Comparison of ENCODE assay signal across 11 cellular contexts in the genomic region with DNA sequence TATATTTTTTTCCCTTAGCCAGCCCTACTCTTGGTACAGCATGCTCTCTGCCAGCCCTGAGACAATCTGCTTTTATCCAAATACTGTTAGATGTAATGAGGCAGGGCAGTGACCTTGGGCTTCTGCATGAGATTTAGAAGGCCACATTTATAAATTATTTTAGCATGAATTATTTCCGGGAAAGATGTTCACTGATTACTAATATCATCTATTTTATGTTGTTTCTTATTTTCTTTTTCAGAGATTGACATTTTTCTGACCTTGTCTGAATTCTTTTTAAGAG. TPM values are rescaled to one million over a fixed set of nuclear protein-coding genes. Genes with fewer than 3 reads are reported as not detected.
A peak's percentile ranks its signal among the peaks of the same experiment; 100 is the strongest.
DNase-seq lines count a peak whose midpoint lies in the region; ATAC-seq and TF ChIP-seq lines count a peak whose summit lies in the region.
"Had no signal": no experiment of that assay in that cellular context is flagged by ENCODE, and none has a peak within 500 bp of the region (broad histone marks: within the 10 kb centered on the region; RNA-seq: fewer than 3 reads in every experiment).

No MANE protein-coding gene starts in this region.

- no peak overlapping the region for H2BK5ac ChIP-seq in H9 (ENCODE audit: insufficient read length, low read length)

- H2BK15ac ChIP-seq in H9 (ENCODE audit: low read depth, low read length): no peak overlapping the region

- no peak overlapping the region for H2BK120ac ChIP-seq in H9 (ENCODE audit: low read depth, low read length, poor library complexity, severe bottlenecking)

- H3K9me3 Mint-ChIP-seq in natural killer cell: no peaks in the 10 kb centered on the region
- no peaks in the 10 kb centered on the region for H3K9me3 Mint-ChIP-seq in natural killer cell treated with Interleukin-12 subunit alpha and Interleukin-12 subunit beta and Interleukin-15 and Interleukin-18, amount 100 ng/mL, for 72 hours
- no peaks in the 10 kb centered on the region for H3K9me3 Mint-ChIP-seq in activated T-helper 2 cell treated with anti-CD3 and anti-CD28 coated beads, Interferon-gamma antibody, Interleukin-2, Interleukin-4, amounts not matched to agents 10 μg/mL and 5 μg/mL and 100 μg/mL, durations not matched to agents 14 hours and 24 hours and 36 hours
- H3K9me3 Mint-ChIP-seq in H9: no peaks in the 10 kb centered on the region
- H3K9me3 Mint-ChIP-seq in CD8-positive, alpha-beta T cell: no peaks in the 10 kb centered on the region

- H3K27ac ChIP-seq in right atrium auricular region: peak overlapping the region; percentile 73 to 87
- peak overlapping the region; percentile 64 to 78 (median 70) for H3K27ac ChIP-seq in gastrocnemius medialis
- no peak overlapping the region for H3K27ac ChIP-seq in H9 (ENCODE audit: insufficient read length, low read depth, low read length)
- H3K27ac ChIP-seq in CD8-positive, alpha-beta T cell (ENCODE audit: low read depth, low read length): no peak overlapping the region

- no CpG with 5 or more reads among the region's 1 CpG for WGBS in H9 (ENCODE audit: extremely low coverage, insufficient read length, low lambda C conversion rate)

- H3K4ac ChIP-seq in H9 (ENCODE audit: low read depth, low read length): no peak overlapping the region

- no peaks in the 10 kb centered on the region for H3K23me2 ChIP-seq in H9 (ENCODE audit: insufficient read length, low read depth, low read length, poor library complexity, severe bottlenecking)

- H3K27me3 ChIP-seq in right atrium auricular region (no peaks in the 10 kb centered on the region), gastrocnemius medialis (no peaks in the 10 kb centered on the region), H9 (ENCODE audit: insufficient read depth, low read length) (no peaks in the 10 kb centered on the region)
- H3K27me3 ChIP-seq in CD8-positive, alpha-beta T cell (ENCODE audit: insufficient read depth, low read length): no peaks in the 10 kb centered on the region

- no peak overlapping the region for H4K91ac ChIP-seq in H9 (ENCODE audit: insufficient read length, low read depth, low read length)

- ATAC-seq in natural killer cell: no peak
- no peak for ATAC-seq in natural killer cell treated with Interleukin-12 subunit alpha and Interleukin-12 subunit beta and Interleukin-15 and Interleukin-18, amount 100 ng/mL, for 72 hours
- ATAC-seq in gastrocnemius medialis: no peak
- ATAC-seq in GM18511 (IDR thresholded peaks at IDR 0.05; ENCODE audit: unreplicated experiment): no peak
- no peak for ATAC-seq in CD8-positive, alpha-beta T cell
- ATAC-seq: GM12878 had no signal

- H3K4me1 ChIP-seq in right atrium auricular region (peaks cover 0 to 57% of the 10 kb centered on the region in 2 donors), gastrocnemius medialis (peaks cover 35 to 53% of the 10 kb centered on the region in 2 donors), H9 (ENCODE audit: insufficient read depth, low read length) (no peaks in the 10 kb centered on the region)
- peaks cover 21% of the 10 kb centered on the region for H3K4me1 ChIP-seq in CD8-positive, alpha-beta T cell (ENCODE audit: insufficient read depth, low read length)

- H3K9me3 ChIP-seq in right atrium auricular region: no peaks in the 10 kb centered on the region
- no peaks in the 10 kb centered on the region for H3K9me3 ChIP-seq in gastrocnemius medialis
- H3K9me3 ChIP-seq in H9 (ENCODE audit: control insufficient read depth, low read depth, low read length): no peaks in the 10 kb centered on the region
- no peaks in the 10 kb centered on the region for H3K9me3 ChIP-seq in CD8-positive, alpha-beta T cell (ENCODE audit: low read length)

- H4K8ac ChIP-seq in H9 (replicated peaks; ENCODE audit: insufficient read length, low read depth, low read length): no peak overlapping the region

- POLR2A ChIA-PET in CD8-positive, alpha-beta T cell (lab: Charles Lee): no interaction called here

- H3K27ac Mint-ChIP-seq in natural killer cell: peak overlapping the region; percentile 50 to 74
- H3K27ac Mint-ChIP-seq in natural killer cell treated with Interleukin-12 subunit alpha and Interleukin-12 subunit beta and Interleukin-15 and Interleukin-18, amount 100 ng/mL, for 72 hours: peak overlapping the region in 1 of 2 donors; percentile 71
- no peak overlapping the region for H3K27ac Mint-ChIP-seq in activated T-helper 2 cell treated with anti-CD3 and anti-CD28 coated beads, Interferon-gamma antibody, Interleukin-2, Interleukin-4, amounts not matched to agents 10 μg/mL and 5 μg/mL and 100 μg/mL, durations not matched to agents 14 hours and 24 hours and 36 hours
- H3K27ac Mint-ChIP-seq in H9: no peak overlapping the region
- H3K27ac Mint-ChIP-seq in CD8-positive, alpha-beta T cell: no peak overlapping the region

- H4K20me1 ChIP-seq in H9 (ENCODE audit: control insufficient read depth, insufficient read depth, insufficient read length): no peaks in the 10 kb centered on the region

- DNase-seq in natural killer cell: no peak
- no peak for DNase-seq in natural killer cell treated with Interleukin-12 subunit alpha and Interleukin-12 subunit beta and Interleukin-15 and Interleukin-18, amount 100 ng/mL, for 72 hours (ENCODE audit: low spot score)
- DNase-seq in right atrium auricular region (ENCODE audit: low spot score): no peak
- DNase-seq in gastrocnemius medialis: no peak
- no peak for DNase-seq in activated T-helper 2 cell treated with anti-CD3 and anti-CD28 coated beads, Interferon-gamma antibody, Interleukin-2, Interleukin-4, amounts not matched to agents 10 μg/mL and 5 μg/mL and 100 μg/mL, durations not matched to agents 14 hours and 24 hours and 36 hours (ENCODE audit: low spot score)
- DNase-seq in H9: no peak
- no peak for DNase-seq in CD8-positive, alpha-beta T cell
- DNase-seq: DND-41; NK-92 treated with Interleukin-12 subunit alpha and Interleukin-12 subunit beta, amount 100 ng/mL, for 24 hours had no signal

- no peaks in the 10 kb centered on the region for H3K79me2 ChIP-seq in H9 (ENCODE audit: insufficient read depth, low read length)

- no peak for TF ChIP-seq CTCF in natural killer cell (IDR thresholded peaks at IDR 0.05)
- no peak for TF ChIP-seq CTCF in right atrium auricular region (IDR thresholded peaks at IDR 0.05)
- TF ChIP-seq CTCF in gastrocnemius medialis (IDR thresholded peaks at IDR 0.05 in 4 of 5, conservative IDR thresholded peaks at IDR 0.05 in 1 of 5): no peak
- no peak for TF ChIP-seq CTCF in H9 (conservative IDR thresholded peaks at IDR 0.05)
- TF ChIP-seq CTCF in CD8-positive, alpha-beta T cell (IDR thresholded peaks at IDR 0.05): no peak

- no peak overlapping the region for H2BK20ac ChIP-seq in H9 (ENCODE audit: low read depth, low read length, poor library complexity, severe bottlenecking)

- H3K4me1 Mint-ChIP-seq in natural killer cell (peaks cover 44 to 56% of the 10 kb centered on the region in 2 donors), H9 (peaks cover 3 to 10% of the 10 kb centered on the region in 2 experiments; a peak in 3 of 4 replicates)
- H3K4me1 Mint-ChIP-seq in natural killer cell treated with Interleukin-12 subunit alpha and Interleukin-12 subunit beta and Interleukin-15 and Interleukin-18, amount 100 ng/mL, for 72 hours (ENCODE audit: low read depth in 2 of 2): peaks cover 32 to 44% of the 10 kb centered on the region in 2 donors
- H3K4me1 Mint-ChIP-seq in activated T-helper 2 cell treated with anti-CD3 and anti-CD28 coated beads, Interferon-gamma antibody, Interleukin-2, Interleukin-4, amounts not matched to agents 10 μg/mL and 5 μg/mL and 100 μg/mL, durations not matched to agents 14 hours and 24 hours and 36 hours (ENCODE audit: low read depth): peaks cover 43% of the 10 kb centered on the region
- H3K4me1 Mint-ChIP-seq in CD8-positive, alpha-beta T cell (ENCODE audit: low read depth): peaks cover 63% of the 10 kb centered on the region

- no peak overlapping the region for H3T11ph ChIP-seq in H9 (ENCODE audit: low read length)

- no peak overlapping the region for H3K4me2 ChIP-seq in H9 (ENCODE audit: insufficient read depth, insufficient read length, low read length)

- H2AK5ac ChIP-seq in H9 (ENCODE audit: insufficient read length, low read length): no peak overlapping the region

- H3K4me3 ChIP-seq in right atrium auricular region (no peak overlapping the region), gastrocnemius medialis (no peak overlapping the region)
- no peak overlapping the region for H3K4me3 ChIP-seq in CD8-positive, alpha-beta T cell (ENCODE audit: low read depth, low read length)
- H3K4me3 ChIP-seq: GM12878 had no signal

- H3K9ac ChIP-seq in H9 (ENCODE audit: extremely low read depth, insufficient read length, low read length): no peak overlapping the region

- H3K79me1 ChIP-seq in H9 (ENCODE audit: insufficient read depth, low read depth, low read length, poor library complexity, severe bottlenecking): no peaks in the 10 kb centered on the region

- H2BK12ac ChIP-seq in H9 (ENCODE audit: insufficient read length, low read depth, low read length): no peak overlapping the region

- no peak overlapping the region for H4K5ac ChIP-seq in H9 (ENCODE audit: insufficient read length, low read depth, low read length)

- H3K36me3 Mint-ChIP-seq in natural killer cell: no peaks in the 10 kb centered on the region
- H3K36me3 Mint-ChIP-seq in natural killer cell treated with Interleukin-12 subunit alpha and Interleukin-12 subunit beta and Interleukin-15 and Interleukin-18, amount 100 ng/mL, for 72 hours: no peaks in the 10 kb centered on the region
- peaks cover 59% of the 10 kb centered on the region for H3K36me3 Mint-ChIP-seq in activated T-helper 2 cell treated with anti-CD3 and anti-CD28 coated beads, Interferon-gamma antibody, Interleukin-2, Interleukin-4, amounts not matched to agents 10 μg/mL and 5 μg/mL and 100 μg/mL, durations not matched to agents 14 hours and 24 hours and 36 hours (ENCODE audit: low read depth)
- no peaks in the 10 kb centered on the region; a peak in 1 of 7 replicates for H3K36me3 Mint-ChIP-seq in H9 (ENCODE audit: insufficient read depth in 1 of 3, low read depth in 3 of 3)
- peaks cover 45% of the 10 kb centered on the region for H3K36me3 Mint-ChIP-seq in CD8-positive, alpha-beta T cell

- no peak overlapping the region for H3K18ac ChIP-seq in H9 (ENCODE audit: insufficient read length, low read depth, low read length)

- H3K56ac ChIP-seq in H9 (ENCODE audit: insufficient read length, low read depth, low read length): no peak overlapping the region

- H3K27me3 Mint-ChIP-seq in natural killer cell (ENCODE audit: low read depth in 2 of 2) (no peaks in the 10 kb centered on the region), H9 (ENCODE audit: low read depth) (no peaks in the 10 kb centered on the region)
- no peaks in the 10 kb centered on the region for H3K27me3 Mint-ChIP-seq in natural killer cell treated with Interleukin-12 subunit alpha and Interleukin-12 subunit beta and Interleukin-15 and Interleukin-18, amount 100 ng/mL, for 72 hours
- H3K27me3 Mint-ChIP-seq in activated T-helper 2 cell treated with anti-CD3 and anti-CD28 coated beads, Interferon-gamma antibody, Interleukin-2, Interleukin-4, amounts not matched to agents 10 μg/mL and 5 μg/mL and 100 μg/mL, durations not matched to agents 14 hours and 24 hours and 36 hours (ENCODE audit: low read depth): no peaks in the 10 kb centered on the region
- no peaks in the 10 kb centered on the region for H3K27me3 Mint-ChIP-seq in CD8-positive, alpha-beta T cell (ENCODE audit: low read depth)

- H3K23ac ChIP-seq in H9 (ENCODE audit: insufficient read length, low read depth, low read length): no peak overlapping the region

- intact Hi-C loops in natural killer cell (cut with micrococcal nuclease): no loop called here
- intact Hi-C loops in gastrocnemius medialis (cut with DNase I; ENCODE audit: low total_unique reads): loop anchor here (5.0 kb wide), 1 partner anchor 64 kb away; no protein-coding TSS in a partner anchor
- intact Hi-C loops in activated T-helper 2 cell treated with anti-CD3 and anti-CD28 coated beads, Interferon-gamma antibody, Interleukin-2, Interleukin-4, amounts not matched to agents 10 μg/mL and 5 μg/mL and 100 μg/mL, durations not matched to agents 14 hours and 24 hours and 36 hours (cut with micrococcal nuclease): no loop called here
- intact Hi-C loops in CD8-positive, alpha-beta T cell (cut with DNase I, micrococcal nuclease): no loop called here

- no peak overlapping the region for H3K4me3 Mint-ChIP-seq in natural killer cell
- no peak overlapping the region for H3K4me3 Mint-ChIP-seq in natural killer cell treated with Interleukin-12 subunit alpha and Interleukin-12 subunit beta and Interleukin-15 and Interleukin-18, amount 100 ng/mL, for 72 hours
- H3K4me3 Mint-ChIP-seq in activated T-helper 2 cell treated with anti-CD3 and anti-CD28 coated beads, Interferon-gamma antibody, Interleukin-2, Interleukin-4, amounts not matched to agents 10 μg/mL and 5 μg/mL and 100 μg/mL, durations not matched to agents 14 hours and 24 hours and 36 hours (ENCODE audit: low read depth): no peak overlapping the region
- H3K4me3 Mint-ChIP-seq in H9: no peak overlapping the region
- no peak overlapping the region for H3K4me3 Mint-ChIP-seq in CD8-positive, alpha-beta T cell

- no peak for TF ChIP-seq POLR2A in gastrocnemius medialis (IDR thresholded peaks at IDR 0.05)

- no peak overlapping the region for H3K14ac ChIP-seq in H9 (ENCODE audit: insufficient read depth, low read length)

- H3K36me3 ChIP-seq in right atrium auricular region: no peaks in the 10 kb centered on the region
- H3K36me3 ChIP-seq in gastrocnemius medialis: no peaks in the 10 kb centered on the region
- H3K36me3 ChIP-seq in CD8-positive, alpha-beta T cell (ENCODE audit: insufficient read depth, low read length): no peaks in the 10 kb centered on the region

- H2AFZ ChIP-seq in H9 (ENCODE audit: low read length): no peak overlapping the region

- in situ Hi-C loops in gastrocnemius medialis (cut with MboI; ENCODE audit: low sequenced_read_pairs in 4 of 4): no loop called here

- CTCF ChIA-PET in CD8-positive, alpha-beta T cell (lab: Charles Lee): no interaction called here

RNA-seq across cellular contexts. Expression of gene CRTC3, which starts 23.1 kb away (rescaled TPM):
- total RNA-seq in natural killer cell (100 to 1,000 TPM in 1 of 3 donors, 10 to 100 TPM in 2; 68.8 to 101 (median 92.4) TPM), right atrium auricular region (10 to 100 TPM; 26.4 to 32.5 TPM), gastrocnemius medialis (10 to 100 TPM; 20.7 to 41.4 (median 30.5) TPM), H9 (2021) (3.9 TPM in 2 replicates)
- total RNA-seq in natural killer cell treated with Interleukin-12 subunit alpha and Interleukin-12 subunit beta and Interleukin-15 and Interleukin-18, amount 100 ng/mL, for 72 hours: 10 to 100 TPM; 44.1 to 69.4 TPM
- 59.7 and 61.8 TPM in 2 replicates for total RNA-seq in activated T-helper 2 cell treated with anti-CD3 and anti-CD28 coated beads, Interferon-gamma antibody, Interleukin-2, Interleukin-4, amounts not matched to agents 10 μg/mL and 5 μg/mL and 100 μg/mL, durations not matched to agents 14 hours and 24 hours and 36 hours
- 10 to 100 TPM; 74.0 to 77.9 TPM for total RNA-seq in CD8-positive, alpha-beta T cell

Comparison
In these comparisons a context has a peak if more than half of its experiments do, and no peak if none do; other contexts are left out.
1. H3K27ac Mint-ChIP-seq: peak in natural killer cell (2 of 2); none in activated T-helper 2 cell treated with anti-CD3 and anti-CD28 coated beads, Interferon-gamma antibody, Interleukin-2, Interleukin-4, amounts not matched to agents 10 μg/mL and 5 μg/mL and 100 μg/mL, durations not matched to agents 14 hours and 24 hours and 36 hours (single experiment), H9 (0 of 3) and CD8-positive, alpha-beta T cell (single experiment).
2. H3K27ac ChIP-seq: peak in right atrium auricular region (2 of 2) and gastrocnemius medialis (4 of 4); none in H9 (single experiment) and CD8-positive, alpha-beta T cell (single experiment).